In the genomic region with DNA sequence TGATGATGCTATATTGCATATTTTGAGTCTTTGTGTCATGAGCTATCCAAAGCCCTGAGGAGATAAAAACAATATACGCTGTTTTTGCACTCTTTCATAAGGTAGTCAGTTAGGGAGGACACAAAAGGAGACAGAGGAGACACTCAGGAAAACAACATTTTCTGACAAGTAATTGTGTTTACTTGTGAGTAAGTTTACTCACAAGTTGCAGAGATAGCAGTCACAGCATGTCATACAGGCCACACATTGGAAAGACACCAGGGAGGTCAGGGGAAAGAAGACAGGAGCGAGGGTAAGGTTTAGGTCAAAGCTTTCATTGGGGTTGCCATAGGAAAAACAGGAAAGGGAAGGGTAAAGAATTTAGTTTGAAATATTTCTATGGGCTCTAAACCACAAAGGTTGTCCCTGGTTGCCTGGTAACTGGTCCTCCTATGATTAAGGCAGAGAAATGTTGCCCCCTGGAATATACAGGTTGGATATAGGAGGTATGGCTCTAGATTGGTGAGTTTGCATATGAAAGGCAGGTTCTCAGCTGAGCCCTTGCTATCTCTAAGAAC, we compare ENCODE assay signal across 1 cellular context.
TF ChIP-seq lines count a peak whose summit lies in the region.

No MANE protein-coding gene starts in this region.

TF ChIP-seq in A549, 52 proteins besides CTCF, POLR2A, EP300 and RAD21:
- TF ChIP-seq GATA3 (IDR thresholded peaks at IDR 0.05; ENCODE audit: borderline replicate concordance) (peak; percentile 20; the same call in 1 of the 2 replicates), FOSL2 (IDR thresholded peaks at IDR 0.05) (no peak), FOSL2 (CRISPR knock-in tag; IDR thresholded peaks at IDR 0.05) (peak; percentile 50), CHD4 (IDR thresholded peaks at IDR 0.05; ENCODE audit: borderline replicate concordance) (no peak)
